ENCODE assay signal across 9 cellular contexts in the genomic region with DNA sequence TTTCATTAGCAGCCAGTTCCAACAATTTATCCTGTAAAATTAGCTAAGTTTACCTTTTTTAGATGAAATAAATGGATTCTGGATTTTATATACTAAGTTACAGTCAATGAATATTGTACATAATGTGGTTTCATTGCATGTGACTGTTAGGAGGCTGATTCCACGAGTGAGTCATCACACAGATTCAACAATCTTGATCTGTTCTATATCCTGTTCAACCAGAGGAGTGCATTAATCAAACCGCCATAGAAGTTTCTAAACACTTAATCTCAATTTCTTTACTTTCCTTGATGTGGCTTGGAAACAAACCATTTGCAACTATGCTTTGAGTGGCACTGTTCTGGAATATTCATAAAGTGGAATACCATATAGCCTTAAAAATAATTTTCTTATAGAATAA. TPM values are rescaled to one million over a fixed set of nuclear protein-coding genes. Genes with fewer than 3 reads are reported as not detected.
DNase-seq lines count a peak whose midpoint lies in the region; ATAC-seq and TF ChIP-seq lines count a peak whose summit lies in the region.
"Had no signal": no experiment of that assay in that cellular context is flagged by ENCODE, and none has a peak within 500 bp of the region (broad histone marks: within the 10 kb centered on the region; RNA-seq: fewer than 3 reads in every experiment).

No MANE protein-coding gene starts in this region.

- no peak overlapping the region for H4K5ac ChIP-seq in H9 (ENCODE audit: insufficient read length, low read depth, low read length)

- H3K23ac ChIP-seq in mesenchymal stem cell (ENCODE audit: low read length in 2 of 2): no peak overlapping the region
- H3K23ac ChIP-seq in H9 (ENCODE audit: insufficient read length, low read depth, low read length): no peak overlapping the region

- POLR2A ChIA-PET in CD8-positive, alpha-beta T cell (lab: Charles Lee): no interaction called here

- H3K36me3 ChIP-seq in CD8-positive, alpha-beta T cell (ENCODE audit: insufficient read depth, low read length): no peaks in the 10 kb centered on the region
- H3K36me3 ChIP-seq in mesenchymal stem cell (ENCODE audit: control insufficient read depth in 1 of 2, insufficient read depth in 2 of 2, low read depth in 1 of 2, low read length in 2 of 2): peaks cover 0 to 31% of the 10 kb centered on the region in 2 experiments
- H3K36me3 ChIP-seq in tibial artery: no peaks in the 10 kb centered on the region

- WGBS in mesenchymal stem cell: 7% methylated on average over 2 of the region's 2 CpGs
- WGBS in H9 (ENCODE audit: extremely low coverage, insufficient read length, low lambda C conversion rate): no CpG with 5 or more reads among the region's 2 CpGs

- H2AFZ ChIP-seq in mesenchymal stem cell (ENCODE audit: low read depth, low read length) (no peak overlapping the region), H9 (ENCODE audit: low read length) (no peak overlapping the region)

- TF ChIP-seq CTCF in CD8-positive, alpha-beta T cell (IDR thresholded peaks at IDR 0.05): no peak
- no peak for TF ChIP-seq CTCF in astrocyte of the cerebellum (IDR thresholded peaks at IDR 0.05; ENCODE audit: low read depth, low read length, missing control alignments)
- no peak for TF ChIP-seq CTCF in tibial artery (IDR thresholded peaks at IDR 0.05)
- TF ChIP-seq CTCF in H9 (conservative IDR thresholded peaks at IDR 0.05): no peak

- no peak overlapping the region for H3K27ac Mint-ChIP-seq in CD8-positive, alpha-beta T cell
- H3K27ac Mint-ChIP-seq in H9: no peak overlapping the region

- H4K91ac ChIP-seq in mesenchymal stem cell (ENCODE audit: low read length) (no peak overlapping the region), H9 (ENCODE audit: insufficient read length, low read depth, low read length) (no peak overlapping the region)

- H3K79me1 ChIP-seq in mesenchymal stem cell (replicated peaks; ENCODE audit: low read length, poor library complexity, severe bottlenecking) (peaks cover 4% of the 10 kb centered on the region), H9 (ENCODE audit: insufficient read depth, low read depth, low read length, poor library complexity, severe bottlenecking) (peaks cover 9% of the 10 kb centered on the region)

- DNase-seq in CD8-positive, alpha-beta T cell: no peak
- DNase-seq in Kasumi-1 (lab: John Stamatoyannopoulos, UW): peak; percentile 45 to 50
- peak; percentile 67 for DNase-seq in astrocyte of the cerebellum (ENCODE audit: low read depth)
- DNase-seq in mesenchymal stem cell: peak; percentile 91
- no peak for DNase-seq in SHP77 treated with DMSO at 0.1 percent for 48 hours (lab: John Stamatoyannopoulos, UW)
- DNase-seq in tibial artery: no peak
- no peak for DNase-seq in NCI-H1092 (lab: John Stamatoyannopoulos, UW)
- DNase-seq in H9: no peak

- H3K9ac ChIP-seq in mesenchymal stem cell (ENCODE audit: low read length) (peak overlapping the region; percentile 70), H9 (ENCODE audit: extremely low read depth, insufficient read length, low read length) (no peak overlapping the region)

- H2BK12ac ChIP-seq in mesenchymal stem cell (ENCODE audit: low read length in 2 of 2) (no peak overlapping the region), H9 (ENCODE audit: insufficient read length, low read depth, low read length) (no peak overlapping the region)

- peak; percentile 69 for ATAC-seq in CD8-positive, alpha-beta T cell

- no peak overlapping the region for H3T11ph ChIP-seq in H9 (ENCODE audit: low read length)

- H2BK5ac ChIP-seq in mesenchymal stem cell (ENCODE audit: low read depth, low read length, poor library complexity, severe bottlenecking) (no peak overlapping the region), H9 (ENCODE audit: insufficient read length, low read length) (no peak overlapping the region)

- CTCF ChIA-PET in CD8-positive, alpha-beta T cell (lab: Charles Lee): no interaction called here

- no peak overlapping the region for H3K18ac ChIP-seq in mesenchymal stem cell (ENCODE audit: low read depth in 1 of 2, low read length in 2 of 2)
- no peak overlapping the region for H3K18ac ChIP-seq in H9 (ENCODE audit: insufficient read length, low read depth, low read length)

- no peak overlapping the region for H3K27ac ChIP-seq in CD8-positive, alpha-beta T cell (ENCODE audit: low read depth, low read length)
- H3K27ac ChIP-seq in mesenchymal stem cell (ENCODE audit: low read length, poor library complexity, severe bottlenecking): peak overlapping the region; percentile 26
- H3K27ac ChIP-seq in tibial artery: no peak overlapping the region
- H3K27ac ChIP-seq in H9 (ENCODE audit: insufficient read length, low read depth, low read length): no peak overlapping the region

- H4K8ac ChIP-seq in mesenchymal stem cell (ENCODE audit: low read length) (no peak overlapping the region), H9 (replicated peaks; ENCODE audit: insufficient read length, low read depth, low read length) (no peak overlapping the region)

- no peak overlapping the region for H2BK15ac ChIP-seq in mesenchymal stem cell (ENCODE audit: low read depth, poor library complexity, severe bottlenecking)
- no peak overlapping the region for H2BK15ac ChIP-seq in H9 (ENCODE audit: low read depth, low read length)

- no peak overlapping the region for H2BK20ac ChIP-seq in H9 (ENCODE audit: low read depth, low read length, poor library complexity, severe bottlenecking)

- intact Hi-C loops in CD8-positive, alpha-beta T cell (cut with DNase I, micrococcal nuclease): no loop called here
- intact Hi-C loops in tibial artery (cut with DNase I; ENCODE audit: low total_unique reads): no loop called here

- H3K4me2 ChIP-seq in mesenchymal stem cell (ENCODE audit: low read length, poor library complexity, severe bottlenecking): no peak overlapping the region
- H3K4me2 ChIP-seq in H9 (ENCODE audit: insufficient read depth, insufficient read length, low read length): no peak overlapping the region

- H3K23me2 ChIP-seq in H9 (ENCODE audit: insufficient read length, low read depth, low read length, poor library complexity, severe bottlenecking): no peaks in the 10 kb centered on the region

- H4K20me1 ChIP-seq in H9 (ENCODE audit: control insufficient read depth, insufficient read depth, insufficient read length): no peaks in the 10 kb centered on the region

- peaks cover 18% of the 10 kb centered on the region for H3K4me1 Mint-ChIP-seq in CD8-positive, alpha-beta T cell (ENCODE audit: low read depth)
- no peaks in the 10 kb centered on the region for H3K4me1 Mint-ChIP-seq in H9
- H3K4me1 Mint-ChIP-seq: neural crest cell had no signal

- H3K14ac ChIP-seq in mesenchymal stem cell (ENCODE audit: low read length in 2 of 2) (no peak overlapping the region), H9 (ENCODE audit: insufficient read depth, low read length) (no peak overlapping the region)

- no peaks in the 10 kb centered on the region for H3K27me3 Mint-ChIP-seq in CD8-positive, alpha-beta T cell (ENCODE audit: low read depth)
- H3K27me3 Mint-ChIP-seq in H9 (ENCODE audit: low read depth): no peaks in the 10 kb centered on the region

- H3K4me3 Mint-ChIP-seq in CD8-positive, alpha-beta T cell: no peak overlapping the region
- H3K4me3 Mint-ChIP-seq in H9: no peak overlapping the region
- H3K4me3 Mint-ChIP-seq: neural crest cell had no signal

- no peaks in the 10 kb centered on the region for H3K9me3 Mint-ChIP-seq in CD8-positive, alpha-beta T cell
- no peaks in the 10 kb centered on the region for H3K9me3 Mint-ChIP-seq in H9
- H3K9me3 Mint-ChIP-seq: neural crest cell had no signal

- H2BK120ac ChIP-seq in mesenchymal stem cell (ENCODE audit: low read depth, low read length): no peak overlapping the region
- no peak overlapping the region for H2BK120ac ChIP-seq in H9 (ENCODE audit: low read depth, low read length, poor library complexity, severe bottlenecking)

- H3K9me3 ChIP-seq in CD8-positive, alpha-beta T cell (ENCODE audit: low read length): no peaks in the 10 kb centered on the region
- H3K9me3 ChIP-seq in mesenchymal stem cell (ENCODE audit: control insufficient read depth, low read length) (no peaks in the 10 kb centered on the region), tibial artery (no peaks in the 10 kb centered on the region), H9 (ENCODE audit: control insufficient read depth, low read depth, low read length) (no peaks in the 10 kb centered on the region)

- in situ Hi-C loops in astrocyte of the cerebellum (cut with HindIII; ENCODE audit: low sequenced_read_pairs): no loop called here

- H2AK5ac ChIP-seq in mesenchymal stem cell (ENCODE audit: low read length, severe bottlenecking): no peak overlapping the region
- no peak overlapping the region for H2AK5ac ChIP-seq in H9 (ENCODE audit: insufficient read length, low read length)

- peaks cover 25% of the 10 kb centered on the region for H3K36me3 Mint-ChIP-seq in CD8-positive, alpha-beta T cell
- H3K36me3 Mint-ChIP-seq in H9 (ENCODE audit: insufficient read depth in 1 of 3, low read depth in 3 of 3): peaks cover 0 to 5% (median 0%) of the 10 kb centered on the region in 3 experiments; a peak in 2 of 7 replicates

- no peak overlapping the region for H3K4me3 ChIP-seq in CD8-positive, alpha-beta T cell (ENCODE audit: low read depth, low read length)
- no peak overlapping the region for H3K4me3 ChIP-seq in astrocyte of the cerebellum (ENCODE audit: low read depth, low read length)
- peak overlapping the region in 1 of 2 experiments; percentile 25 for H3K4me3 ChIP-seq in mesenchymal stem cell (ENCODE audit: insufficient read depth in 1 of 2, low read depth in 1 of 2, low read length in 2 of 2)
- no peak overlapping the region for H3K4me3 ChIP-seq in tibial artery

- H3K27me3 ChIP-seq in CD8-positive, alpha-beta T cell (ENCODE audit: insufficient read depth, low read length): no peaks in the 10 kb centered on the region
- H3K27me3 ChIP-seq in mesenchymal stem cell (ENCODE audit: control insufficient read depth in 1 of 2, insufficient read depth in 1 of 2, low read length in 2 of 2): no peaks in the 10 kb centered on the region
- no peaks in the 10 kb centered on the region for H3K27me3 ChIP-seq in tibial artery
- no peaks in the 10 kb centered on the region for H3K27me3 ChIP-seq in H9 (ENCODE audit: insufficient read depth, low read length)

- no peaks in the 10 kb centered on the region for H3K4me1 ChIP-seq in CD8-positive, alpha-beta T cell (ENCODE audit: insufficient read depth, low read length)
- H3K4me1 ChIP-seq in mesenchymal stem cell (ENCODE audit: control insufficient read depth, insufficient read depth, low read depth, low read length): peaks cover 3% of the 10 kb centered on the region
- peaks cover 0 to 14% (median 2%) of the 10 kb centered on the region in 4 donors for H3K4me1 ChIP-seq in tibial artery
- no peaks in the 10 kb centered on the region for H3K4me1 ChIP-seq in H9 (ENCODE audit: insufficient read depth, low read length)

- H3K56ac ChIP-seq in H9 (ENCODE audit: insufficient read length, low read depth, low read length): no peak overlapping the region

- H3K4ac ChIP-seq in mesenchymal stem cell (ENCODE audit: low read depth in 1 of 2, low read length in 2 of 2): no peak overlapping the region
- no peak overlapping the region for H3K4ac ChIP-seq in H9 (ENCODE audit: low read depth, low read length)

- H3K79me2 ChIP-seq in H9 (ENCODE audit: insufficient read depth, low read length): no peaks in the 10 kb centered on the region; the same call in 1 of the 2 replicates

RNA-seq across cellular contexts. Expression of a gene that starts 15.3 kb away (rescaled TPM):
- total RNA-seq in CD8-positive, alpha-beta T cell: 1 to 10 TPM; 8.1 to 8.5 TPM
- 28.5 TPM for polyA plus RNA-seq in mesenchymal stem cell (2013, experiment 1 of 2)
- 28.5 TPM for polyA plus RNA-seq in mesenchymal stem cell (2013, experiment 2 of 2)
- total RNA-seq in H9 (2021): 16.6 and 18.1 TPM in 2 replicates

Comparison
In these comparisons a context has a peak if more than half of its experiments do, and no peak if none do; other contexts are left out.
1. DNase-seq: peak in Kasumi-1 (2 of 2), astrocyte of the cerebellum (single experiment) and mesenchymal stem cell (single experiment); none in CD8-positive, alpha-beta T cell (0 of 7), SHP77 treated with DMSO at 0.1 percent for 48 hours (single experiment), tibial artery (0 of 2), NCI-H1092 (single experiment) and H9 (single experiment).